Comparison of ENCODE assay signal across 24 cellular contexts in genomic region chr5:137185193-137185592, GRCh38.
"Had no signal": no experiment of that assay in that cellular context is flagged by ENCODE, and none has a peak within 500 bp of the region (broad histone marks: within the 10 kb centered on the region; RNA-seq: fewer than 3 reads in every experiment).

No MANE protein-coding gene starts in this region.

- DNase-seq: activated CD4-positive, alpha-beta memory T cell treated with anti-CD3 and anti-CD28 coated beads, Interleukin-2, amount 10 ng/mL, durations not matched to agents 7 days and 5 days; activated CD4-positive, alpha-beta T cell treated with anti-CD3 and anti-CD28 coated beads for 1 hour; activated CD4-positive, alpha-beta T cell treated with anti-CD3 and anti-CD28 coated beads for 36 hours; activated CD4-positive, alpha-beta T cell treated with anti-CD3 and anti-CD28 coated beads for 48 hours; activated CD4-positive, alpha-beta T cell treated with anti-CD3 and anti-CD28 coated beads, Interleukin-2, amount 10 ng/mL, durations not matched to agents 7 days and 5 days; activated CD4-positive, alpha-beta T cell treated with anti-CD3 and anti-CD28 coated beads, Interleukin-2, amount 50 U/mL, for 48 hours; activated CD4-positive, CD25-positive, alpha-beta regulatory T cell; activated CD8-positive, alpha-beta memory T cell treated with anti-CD3 and anti-CD28 coated beads for 24 hours; activated CD8-positive, alpha-beta memory T cell treated with anti-CD3 and anti-CD28 coated beads, Interleukin-2, amount 10 ng/mL, durations not matched to agents 7 days and 5 days; activated CD8-positive, alpha-beta memory T cell treated with anti-CD3 and anti-CD28 coated beads, Interleukin-2, amount 50 U/mL, for 48 hours; activated CD8-positive, alpha-beta T cell treated with anti-CD3 and anti-CD28 coated beads, Interleukin-2, amount 10 ng/mL, durations not matched to agents 7 days and 5 days; activated effector memory CD4-positive, alpha-beta T cell treated with Interleukin-2 at 50 U/mL for 16 hours; activated gamma-delta T cell; activated naive CD4-positive, alpha-beta T cell treated with anti-CD3 and anti-CD28 coated beads, Interleukin-2, amount 10 ng/mL, durations not matched to agents 7 days and 5 days; activated naive CD4-positive, alpha-beta T cell treated with Interleukin-2 at 50 U/mL for 16 hours; activated naive CD8-positive, alpha-beta T cell treated with anti-CD3 and anti-CD28 coated beads, Interleukin-2, amount 10 ng/mL, durations not matched to agents 7 days and 5 days; activated naive CD8-positive, alpha-beta T cell treated with anti-CD3 and anti-CD28 coated beads, Interleukin-2, amount 50 U/mL, for 24 hours; activated T-cell treated with anti-CD3 and anti-CD28 coated beads, Interleukin-2, amount 50 U/mL, for 24 hours; activated T-cell treated with anti-CD3 and anti-CD28 coated beads, Interleukin-2, amount 50 U/mL, for 48 hours; amygdala; anterior cingulate cortex; T-helper 1 cell; T-helper 2 cell; T-helper 9 cell had no signal
